ENCODE assay signal across 10 cellular contexts in the genomic region with DNA sequence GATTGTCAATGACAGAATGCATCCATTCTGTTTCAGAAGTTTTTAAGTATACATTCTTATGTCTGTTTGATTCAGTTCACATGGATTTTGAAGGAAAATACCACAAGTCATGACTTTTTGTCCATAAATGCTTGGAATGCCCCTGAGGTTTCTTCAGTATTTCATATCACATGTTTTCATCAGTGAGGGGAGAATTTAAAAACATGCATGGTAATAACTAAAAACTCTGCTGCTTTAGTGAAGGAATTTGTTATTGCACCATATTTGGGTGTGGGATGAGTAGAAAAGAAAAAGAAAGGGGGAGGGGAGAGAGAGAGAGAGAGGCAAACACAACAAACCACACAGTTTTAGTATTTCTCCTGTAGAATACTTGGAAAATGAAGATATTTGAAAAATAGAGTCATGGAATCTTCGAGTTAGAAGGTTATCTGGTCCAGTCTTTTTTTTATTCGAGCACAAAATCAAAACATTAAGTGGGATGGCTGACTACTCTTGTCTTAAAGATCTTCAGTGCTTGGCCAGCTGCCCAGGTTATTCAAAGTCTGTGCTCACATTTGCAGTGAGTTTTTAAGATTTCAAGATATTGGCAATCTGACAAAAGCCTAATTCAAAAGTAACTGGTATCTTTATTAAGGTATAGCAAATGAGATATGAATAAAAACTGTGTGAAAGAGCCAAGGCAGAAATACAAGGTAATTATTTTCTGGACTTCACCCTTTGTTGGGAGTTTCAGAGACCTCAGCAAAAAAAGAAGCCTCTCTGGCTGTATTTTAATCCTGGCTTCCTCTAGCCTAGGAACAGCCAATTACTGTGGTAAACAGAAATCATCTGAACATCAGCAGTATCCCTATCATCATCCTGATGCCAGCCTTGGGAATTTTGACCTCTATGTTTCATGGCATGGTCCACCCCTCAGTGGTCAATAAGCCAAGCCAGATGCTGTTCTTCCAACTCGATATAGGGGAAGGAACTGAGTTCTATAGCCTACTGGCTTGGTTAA.
A peak's percentile ranks its signal among the peaks of the same experiment; 100 is the strongest.
DNase-seq lines count a peak whose midpoint lies in the region; ATAC-seq and TF ChIP-seq lines count a peak whose summit lies in the region.
"Had no signal": no experiment of that assay in that cellular context is flagged by ENCODE, and none has a peak within 500 bp of the region (broad histone marks: within the 10 kb centered on the region; RNA-seq: fewer than 3 reads in every experiment).

No MANE protein-coding gene starts in this region.

- no peaks in the 10 kb centered on the region for H3K27me3 Mint-ChIP-seq in CD14-positive monocyte (ENCODE audit: low read depth in 3 of 3)

- H3K4me1 Mint-ChIP-seq in CD14-positive monocyte: peaks cover 3% of the 10 kb centered on the region
- H3K4me1 Mint-ChIP-seq: T-cell had no signal

- no peak overlapping the region for H3K4me3 ChIP-seq in fibroblast of pulmonary artery (replicated peaks; ENCODE audit: low read depth, low read length)
- no peak overlapping the region for H3K4me3 ChIP-seq in retinal pigment epithelial cell (ENCODE audit: low read length)
- H3K4me3 ChIP-seq: pancreas had no signal

- peaks cover 0 to 3% (median 2%) of the 10 kb centered on the region in 7 donors for H3K9me3 Mint-ChIP-seq in CD14-positive monocyte
- H3K9me3 Mint-ChIP-seq: T-cell had no signal

- intact Hi-C loops in CD14-positive monocyte (cut with micrococcal nuclease): no loop called here

- no peak overlapping the region for H3K27ac Mint-ChIP-seq in CD14-positive monocyte
- H3K27ac Mint-ChIP-seq: T-cell had no signal

- TF ChIP-seq CTCF in fibroblast of pulmonary artery (IDR thresholded peaks at IDR 0.05; ENCODE audit: low read length, missing control alignments) (no peak), retinal pigment epithelial cell (conservative IDR thresholded peaks at IDR 0.05; ENCODE audit: low read depth, low read length) (no peak), CD14-positive monocyte (IDR thresholded peaks at IDR 0.05) (no peak)

- DNase-seq in DMS79 treated with DMSO at 0.1 percent for 48 hours (lab: John Stamatoyannopoulos, UW) (peak; percentile 93), RPMI7951 (ENCODE audit: low read depth) (peak; percentile 92), fibroblast of pulmonary artery (ENCODE audit: low read depth) (peak; percentile 97), retinal pigment epithelial cell (ENCODE audit: low read depth) (peak; percentile 95), NCI-H2029 treated with DMSO at 0.1 percent for 48 hours (lab: John Stamatoyannopoulos, UW) (no peak), CD14-positive monocyte (ENCODE audit: low spot score) (no peak)
- no peak for DNase-seq in stimulated activated CD4-positive, alpha-beta T cell treated with anti-CD3 and anti-CD28 coated beads, Interleukin-4, amount 100 ng/mL, for 4 hours
- DNase-seq: T-cell had no signal

- no peak for ATAC-seq in HG03039 (IDR thresholded peaks at IDR 0.05; ENCODE audit: unreplicated experiment)
- ATAC-seq: T-cell had no signal

- no peaks in the 10 kb centered on the region for H3K36me3 Mint-ChIP-seq in CD14-positive monocyte
- H3K36me3 Mint-ChIP-seq: T-cell had no signal

- H3K4me3 Mint-ChIP-seq in CD14-positive monocyte: no peak overlapping the region
- H3K4me3 Mint-ChIP-seq: T-cell had no signal

Comparison
In these comparisons a context has a peak if more than half of its experiments do, and no peak if none do; other contexts are left out.
1. DNase-seq: peak in DMS79 treated with DMSO at 0.1 percent for 48 hours (single experiment), RPMI7951 (single experiment), fibroblast of pulmonary artery (single experiment) and retinal pigment epithelial cell (single experiment); none in NCI-H2029 treated with DMSO at 0.1 percent for 48 hours (single experiment), CD14-positive monocyte (single experiment) and stimulated activated CD4-positive, alpha-beta T cell treated with anti-CD3 and anti-CD28 coated beads, Interleukin-4, amount 100 ng/mL, for 4 hours (0 of 2).